Comparison of ENCODE assay signal across 23 cellular contexts in the genomic region with DNA sequence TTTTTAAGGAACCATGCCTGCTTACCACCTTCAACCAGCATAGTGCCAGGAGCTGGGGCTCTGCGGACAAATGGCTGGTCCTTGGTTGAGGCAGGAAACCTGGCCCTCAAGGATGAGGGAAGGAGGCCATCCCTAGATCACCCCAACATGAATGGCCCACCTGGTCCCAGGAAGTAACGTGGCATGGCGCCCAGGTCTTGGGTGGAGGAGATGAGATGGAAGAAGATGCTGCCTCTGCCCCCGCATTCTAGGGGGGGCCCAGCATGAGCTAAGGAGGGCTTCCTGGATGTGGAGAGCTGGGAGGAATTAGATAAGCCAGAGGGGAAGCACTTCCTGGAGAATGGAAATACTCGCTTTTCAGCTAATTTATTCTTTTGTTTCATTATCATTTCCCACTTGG.
DNase-seq lines count a peak whose midpoint lies in the region; ATAC-seq and TF ChIP-seq lines count a peak whose summit lies in the region.
"Had no signal": no experiment of that assay in that cellular context is flagged by ENCODE, and none has a peak within 500 bp of the region (broad histone marks: within the 10 kb centered on the region; RNA-seq: fewer than 3 reads in every experiment).

No MANE protein-coding gene starts in this region.

- intact Hi-C loops in IMR-90 (cut with micrococcal nuclease), result no loop called here
- intact Hi-C loops in left colon (cut with DNase I, micrococcal nuclease), result no loop called here

- peaks cover 71% of the 10 kb centered on the region for H4K20me1 ChIP-seq in BLaER1
- peaks cover 51% of the 10 kb centered on the region for H4K20me1 ChIP-seq in IMR-90 (ENCODE audit: insufficient read depth, low read length)

- no peak overlapping the region for H4K8ac ChIP-seq in IMR-90 (ENCODE audit: low read depth in 2 of 2, low read length in 2 of 2)

- no peak overlapping the region for H2BK20ac ChIP-seq in IMR-90 (ENCODE audit: low read depth, low read length)

- no peak for DNase-seq in IMR-90
- no peak for DNase-seq in stimulated activated effector memory CD8-positive, alpha-beta T cell treated with anti-CD3 and anti-CD28 coated beads, Interleukin-12 subunit alpha, Interleukin-12 subunit beta, amount 100 ng/mL, for 72 hours (ENCODE audit: low spot score in 2 of 2)
- no peak for DNase-seq in AG08396 (ENCODE audit: low spot score)
- no peak for DNase-seq in left colon
- DNase-seq: activated CD4-positive, alpha-beta T cell treated with anti-CD3 and anti-CD28 coated beads for 36 hours; dermis blood vessel endothelial cell; DMS79; foreskin fibroblast; kidney glomerular epithelial cell; mesendoderm; NCI-H510A treated with DMSO at 0.1 percent for 48 hours; nephron progenitor cell; RPMI8226; stimulated activated CD4-positive, alpha-beta T cell treated with anti-CD3 and anti-CD28 coated beads, Interleukin-4, amount 100 ng/mL, for 1 hour; stimulated activated naive CD8-positive, alpha-beta T cell treated with anti-CD3 and anti-CD28 coated beads, Interleukin-15, amount 100 ng/mL, for 72 hours had no signal

- H2BK5ac ChIP-seq in IMR-90 (ENCODE audit: low read depth, low read length, poor library complexity, severe bottlenecking), result no peak overlapping the region

- H3K9me1 ChIP-seq in IMR-90 (ENCODE audit: insufficient read depth, low read length), result peaks cover 36% of the 10 kb centered on the region

- H3K36me3 ChIP-seq in BLaER1, result peaks cover 5% of the 10 kb centered on the region; the same call in 1 of the 2 replicates
- peaks cover 2% of the 10 kb centered on the region; the same call in 1 of the 2 replicates for H3K36me3 ChIP-seq in IMR-90 (ENCODE audit: control insufficient read depth, insufficient read depth, low read length)
- H3K36me3 ChIP-seq in gastroesophageal sphincter, result no peaks in the 10 kb centered on the region

- H3K4ac ChIP-seq in IMR-90 (ENCODE audit: low read depth, low read length), result no peak overlapping the region

- H3K56ac ChIP-seq in IMR-90 (ENCODE audit: extremely low read depth, insufficient read depth, low read length), result no peak overlapping the region

- no peak overlapping the region for H2BK15ac ChIP-seq in IMR-90 (ENCODE audit: low read depth, low read length)

- H3K9ac ChIP-seq in BLaER1, result peak overlapping the region; percentile 52; the same call in 1 of the 2 replicates
- no peak overlapping the region for H3K9ac ChIP-seq in IMR-90 (ENCODE audit: low read depth, low read length)

- 0 out of 2 replicates have a peak overlapping the region, but pooled peaks have one; percentile 8 for H3K4me3 ChIP-seq in BLaER1
- no peak overlapping the region for H3K4me3 ChIP-seq in IMR-90 (ENCODE audit: insufficient read depth, low read depth, low read length)
- H3K4me3 ChIP-seq in gastroesophageal sphincter, result no peak overlapping the region
- H3K4me3 ChIP-seq: GM12878, smooth muscle cell had no signal

- no peak overlapping the region for H3K23ac ChIP-seq in IMR-90 (ENCODE audit: low read depth, low read length)

- H4K91ac ChIP-seq in IMR-90 (ENCODE audit: insufficient read depth, low read depth, low read length), result no peak overlapping the region

- no peak for TF ChIP-seq CTCF in IMR-90 (conservative IDR thresholded peaks at IDR 0.05; ENCODE audit: low read depth, low read length)
- TF ChIP-seq CTCF in gastroesophageal sphincter (IDR thresholded peaks at IDR 0.05), result no peak

- TF ChIP-seq POLR2A in IMR-90 (IDR thresholded peaks at IDR 0.05; ENCODE audit: low read depth, low read length) (no peak), gastroesophageal sphincter (IDR thresholded peaks at IDR 0.05) (no peak), GM18505 (IDR thresholded peaks at IDR 0.05; ENCODE audit: borderline replicate concordance, extremely low read depth, insufficient read depth, insufficient read length) (no peak)

- peak overlapping the region; percentile 13 for H2AK9ac ChIP-seq in IMR-90 (replicated peaks; ENCODE audit: low read depth, low read length, poor library complexity)

- H2AFZ ChIP-seq in IMR-90 (replicated peaks; ENCODE audit: low read length, poor library complexity), result no peak overlapping the region

- CTCF ChIA-PET in IMR-90 (lab: Yijun Ruan, JAX), result interaction anchor here (0.6 kb wide), 1 partner anchor 303 kb away, joined by 3 read pairs; no protein-coding TSS in a partner anchor

- WGBS in IMR-90 (ENCODE audit: extremely low coverage in 2 of 2, insufficient read length in 1 of 2), 2 experiments, result no CpG with 5 or more reads among the region's 5 CpGs
- 83% methylated on average over 4 of the region's 5 CpGs; no CpG with 5 or more reads in 1 of the 2 donors for WGBS in gastroesophageal sphincter (ENCODE audit: low coverage in 1 of 2), 2 donors

- no peak overlapping the region for H3K4me3 Mint-ChIP-seq in stimulated activated effector memory CD8-positive, alpha-beta T cell treated with anti-CD3 and anti-CD28 coated beads, Interleukin-12 subunit alpha, Interleukin-12 subunit beta, amount 100 ng/mL, for 72 hours
- H3K4me3 Mint-ChIP-seq: activated CD4-positive, alpha-beta T cell treated with anti-CD3 and anti-CD28 coated beads for 36 hours; nephron progenitor cell; stimulated activated naive CD8-positive, alpha-beta T cell treated with anti-CD3 and anti-CD28 coated beads, Interleukin-15, amount 100 ng/mL, for 72 hours had no signal

- H3K9me3 ChIP-seq in BLaER1 (no peaks in the 10 kb centered on the region), IMR-90 (ENCODE audit: control insufficient read depth, insufficient read depth, low read length) (no peaks in the 10 kb centered on the region), gastroesophageal sphincter (no peaks in the 10 kb centered on the region)

- H3K27ac ChIP-seq in BLaER1 (peak overlapping the region; percentile 67), IMR-90 (ENCODE audit: insufficient read depth, low read length) (no peak overlapping the region), gastroesophageal sphincter (peak overlapping the region in 3 of 4 donors; percentile 48 to 92 (median 87))
- H3K27ac ChIP-seq: epithelial cell of prostate had no signal

- no peak for TF ChIP-seq RAD21 in IMR-90 (IDR thresholded peaks at IDR 0.05; ENCODE audit: low read length)

- peaks cover 81% of the 10 kb centered on the region for H3K4me1 ChIP-seq in BLaER1
- peaks cover 34% of the 10 kb centered on the region for H3K4me1 ChIP-seq in IMR-90 (ENCODE audit: control insufficient read depth, insufficient read depth, low read length)
- peaks cover 7 to 99% (median 56%) of the 10 kb centered on the region in 3 donors for H3K4me1 ChIP-seq in gastroesophageal sphincter

- H3K36me3 Mint-ChIP-seq in stimulated activated effector memory CD8-positive, alpha-beta T cell treated with anti-CD3 and anti-CD28 coated beads, Interleukin-12 subunit alpha, Interleukin-12 subunit beta, amount 100 ng/mL, for 72 hours, result no peaks in the 10 kb centered on the region
- H3K36me3 Mint-ChIP-seq: activated naive CD8-positive, alpha-beta T cell had no signal

- no peak overlapping the region for H4K5ac ChIP-seq in IMR-90 (ENCODE audit: low read depth, low read length)

- POLR2A ChIA-PET in IMR-90 (lab: Charles Lee; ENCODE audit: unreplicated experiment), result no interaction called here

- H3K14ac ChIP-seq in IMR-90 (replicated peaks; ENCODE audit: low read depth, low read length), result no peak overlapping the region

- no peak for ATAC-seq in IMR-90 (ENCODE audit: low read depth)
- no peak for ATAC-seq in gastroesophageal sphincter
- no peak for ATAC-seq in stimulated activated effector memory CD8-positive, alpha-beta T cell treated with anti-CD3 and anti-CD28 coated beads, Interleukin-12 subunit alpha, Interleukin-12 subunit beta, amount 100 ng/mL, for 72 hours
- ATAC-seq in GM21381 (IDR thresholded peaks at IDR 0.05; ENCODE audit: unreplicated experiment), result no peak
- no peak for ATAC-seq in GM18505 (IDR thresholded peaks at IDR 0.05; ENCODE audit: unreplicated experiment)
- ATAC-seq in left colon, result no peak
- ATAC-seq: activated CD4-positive, alpha-beta T cell treated with anti-CD3 and anti-CD28 coated beads for 36 hours; GM12878; stimulated activated naive CD8-positive, alpha-beta T cell treated with anti-CD3 and anti-CD28 coated beads, Interleukin-15, amount 100 ng/mL, for 72 hours had no signal

- in situ Hi-C loops in IMR-90 (cut with MboI; ENCODE audit: low sequenced_read_pairs), result no loop called here

- peak overlapping the region; percentile 78 for H3K27ac Mint-ChIP-seq in stimulated activated effector memory CD8-positive, alpha-beta T cell treated with anti-CD3 and anti-CD28 coated beads, Interleukin-12 subunit alpha, Interleukin-12 subunit beta, amount 100 ng/mL, for 72 hours
- H3K27ac Mint-ChIP-seq: activated CD4-positive, alpha-beta T cell treated with anti-CD3 and anti-CD28 coated beads for 36 hours; activated naive CD8-positive, alpha-beta T cell; nephron progenitor cell had no signal

- no peaks in the 10 kb centered on the region for H3K9me3 Mint-ChIP-seq in stimulated activated effector memory CD8-positive, alpha-beta T cell treated with anti-CD3 and anti-CD28 coated beads, Interleukin-12 subunit alpha, Interleukin-12 subunit beta, amount 100 ng/mL, for 72 hours
- H3K9me3 Mint-ChIP-seq: nephron progenitor cell; stimulated activated naive CD8-positive, alpha-beta T cell treated with anti-CD3 and anti-CD28 coated beads, Interleukin-15, amount 100 ng/mL, for 72 hours had no signal

- no peak for TF ChIP-seq EP300 in gastroesophageal sphincter (IDR thresholded peaks at IDR 0.05)

- H3K79me1 ChIP-seq in IMR-90 (ENCODE audit: low read depth in 1 of 2, low read length in 2 of 2), result peaks cover 26 to 86% of the 10 kb centered on the region in 2 experiments; a peak in 3 of 4 replicates

- no peaks in the 10 kb centered on the region for H3K27me3 ChIP-seq in BLaER1
- no peaks in the 10 kb centered on the region for H3K27me3 ChIP-seq in IMR-90 (ENCODE audit: control insufficient read depth, insufficient read depth, low read length)
- no peaks in the 10 kb centered on the region for H3K27me3 ChIP-seq in gastroesophageal sphincter

- no peak overlapping the region for H3K18ac ChIP-seq in IMR-90 (ENCODE audit: low read depth, low read length)

- no TSS peak for BruUV-seq in IMR-90 (replicated peaks; lab: Mats Ljungman, UMichigan)

- H2BK120ac ChIP-seq in IMR-90 (ENCODE audit: low read depth, low read length), result no peak overlapping the region

- H3K4me2 ChIP-seq in BLaER1 (peak overlapping the region; percentile 66), IMR-90 (ENCODE audit: low read depth, low read length) (no peak overlapping the region)
- H3K4me2 ChIP-seq: smooth muscle cell had no signal

- peaks cover 24% of the 10 kb centered on the region for H3K4me1 Mint-ChIP-seq in stimulated activated effector memory CD8-positive, alpha-beta T cell treated with anti-CD3 and anti-CD28 coated beads, Interleukin-12 subunit alpha, Interleukin-12 subunit beta, amount 100 ng/mL, for 72 hours

- peak overlapping the region; percentile 34; the same call in 1 of the 2 replicates for H2AK5ac ChIP-seq in IMR-90 (ENCODE audit: low read depth, low read length)

- dilution Hi-C loops in IMR-90 (cut with HindIII; ENCODE audit: low sequenced_read_pairs, unreplicated experiment), result no loop called here

TF ChIP-seq in IMR-90, 13 proteins besides CTCF, POLR2A, EP300 and RAD21:
- TF ChIP-seq FOS (IDR thresholded peaks at IDR 0.05; ENCODE audit: low read depth, low read length), result no peak
